Comparison of ENCODE assay signal across 25 cellular contexts in genomic region chr13:94997126-94997525, GRCh38.
"Had no signal": no experiment of that assay in that cellular context is flagged by ENCODE, and none has a peak within 500 bp of the region (broad histone marks: within the 10 kb centered on the region; RNA-seq: fewer than 3 reads in every experiment).

No MANE protein-coding gene starts in this region.

- H3K4me3 ChIP-seq: cardiac muscle cell, MG63, SJCRH30, SK-N-MC had no signal

- ATAC-seq: activated CD4-positive, alpha-beta T cell treated with anti-CD3 and anti-CD28 coated beads for 36 hours; activated naive CD4-positive, alpha-beta T cell treated with anti-CD3 and anti-CD28 coated beads, Interleukin-2, amount 50 U/mL, for 72 hours; activated T-cell treated with anti-CD3 and anti-CD28 coated beads, Interleukin-2, amount 50 U/mL, for 4 hours; Panc1 had no signal

- DNase-seq: activated CD4-positive, alpha-beta T cell treated with anti-CD3 and anti-CD28 coated beads for 36 hours; activated CD4-positive, alpha-beta T cell treated with anti-CD3 and anti-CD28 coated beads, Interleukin-2, amount 10 ng/mL, durations not matched to agents 7 days and 5 days; activated CD4-positive, alpha-beta T cell treated with anti-CD3 and anti-CD28 coated beads, Interleukin-2, amount 50 U/mL, for 48 hours; activated CD8-positive, alpha-beta memory T cell treated with anti-CD3 and anti-CD28 coated beads, Interleukin-2, amount 50 U/mL, for 4 hours; activated gamma-delta T cell treated with Interleukin-2 at 50 U/mL for 16 hours; activated naive CD4-positive, alpha-beta T cell treated with anti-CD3 and anti-CD28 coated beads for 36 hours; activated T-cell treated with anti-CD3 and anti-CD28 coated beads for 4 hours; activated T-cell treated with anti-CD3 and anti-CD28 coated beads, Interleukin-2, amount 50 U/mL, for 4 hours; amniotic stem cell; aorta; brain microvascular endothelial cell; Kasumi-1; MG63; NCI-H1048; NCI-H1436 treated with DMSO at 0.1 percent for 48 hours; NCI-H1694 treated with DMSO at 0.1 percent for 48 hours; NCI-H2029; NCI-H345; NCI-H524 treated with DMSO at 0.1 percent for 48 hours; SHP77; SJCRH30 had no signal
